ENCODE assay signal across 16 cellular contexts in the genomic region with DNA sequence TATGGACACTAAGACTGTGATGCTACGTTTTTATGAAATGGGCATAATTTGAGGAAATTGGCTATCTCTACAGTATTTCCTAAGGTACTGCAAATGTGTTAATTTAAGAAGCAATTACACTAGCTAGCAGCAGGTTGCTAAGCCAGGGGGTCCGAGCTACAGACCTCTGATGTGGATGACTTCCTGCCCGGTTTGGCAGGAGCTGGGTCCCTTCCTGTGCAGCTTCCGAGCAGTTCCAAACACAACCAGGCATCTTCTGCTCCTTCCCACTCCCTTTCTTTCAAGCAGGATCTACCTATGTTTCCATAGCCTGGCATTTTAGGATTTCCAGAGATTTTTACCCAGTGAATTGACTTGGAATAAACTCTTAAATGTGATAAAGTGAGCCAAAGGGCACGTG.
"Had no signal": no experiment of that assay in that cellular context is flagged by ENCODE, and none has a peak within 500 bp of the region (broad histone marks: within the 10 kb centered on the region; RNA-seq: fewer than 3 reads in every experiment).

No MANE protein-coding gene starts in this region.

- H3K27ac ChIP-seq: breast epithelium, esophagus muscularis mucosa, pancreas, skin epidermis had no signal

- H3K4me3 Mint-ChIP-seq: natural killer cell; stimulated activated effector memory CD8-positive, alpha-beta T cell treated with anti-CD3 and anti-CD28 coated beads, Interleukin-12 subunit alpha, Interleukin-12 subunit beta, amount 100 ng/mL, for 72 hours had no signal

- H3K4me3 ChIP-seq: pancreas, skin epidermis had no signal

- ATAC-seq: activated naive CD4-positive, alpha-beta T cell treated with anti-CD3 and anti-CD28 coated beads, Interleukin-2, amount 50 U/mL, for 72 hours; left lobe of liver; natural killer cell; pancreas; stimulated activated effector memory CD8-positive, alpha-beta T cell treated with anti-CD3 and anti-CD28 coated beads, Interleukin-12 subunit alpha, Interleukin-12 subunit beta, amount 100 ng/mL, for 72 hours had no signal

- H3K27ac Mint-ChIP-seq: activated naive CD4-positive, alpha-beta T cell treated with anti-CD3 and anti-CD28 coated beads, Interleukin-2, amount 50 U/mL, for 72 hours; natural killer cell; stimulated activated effector memory CD8-positive, alpha-beta T cell treated with anti-CD3 and anti-CD28 coated beads, Interleukin-12 subunit alpha, Interleukin-12 subunit beta, amount 100 ng/mL, for 72 hours had no signal

- H3K27me3 ChIP-seq: breast epithelium, esophagus muscularis mucosa, pancreas had no signal

- H3K36me3 Mint-ChIP-seq: activated naive CD4-positive, alpha-beta T cell treated with anti-CD3 and anti-CD28 coated beads, Interleukin-2, amount 50 U/mL, for 72 hours; natural killer cell; stimulated activated effector memory CD8-positive, alpha-beta T cell treated with anti-CD3 and anti-CD28 coated beads, Interleukin-12 subunit alpha, Interleukin-12 subunit beta, amount 100 ng/mL, for 72 hours had no signal

- H3K9me3 ChIP-seq: breast epithelium, esophagus muscularis mucosa, pancreas had no signal

- H3K9me3 Mint-ChIP-seq: activated naive CD4-positive, alpha-beta T cell treated with anti-CD3 and anti-CD28 coated beads, Interleukin-2, amount 50 U/mL, for 72 hours; natural killer cell; stimulated activated effector memory CD8-positive, alpha-beta T cell treated with anti-CD3 and anti-CD28 coated beads, Interleukin-12 subunit alpha, Interleukin-12 subunit beta, amount 100 ng/mL, for 72 hours had no signal

- H3K4me1 ChIP-seq: breast epithelium had no signal

- H3K4me1 Mint-ChIP-seq: natural killer cell; stimulated activated effector memory CD8-positive, alpha-beta T cell treated with anti-CD3 and anti-CD28 coated beads, Interleukin-12 subunit alpha, Interleukin-12 subunit beta, amount 100 ng/mL, for 72 hours had no signal

- H3K36me3 ChIP-seq: breast epithelium, esophagus muscularis mucosa, pancreas had no signal

- DNase-seq: activated CD4-positive, alpha-beta T cell treated with anti-CD3 and anti-CD28 coated beads, Interleukin-2, amount 50 U/mL, for 4 hours; activated CD4-positive, CD25-positive, alpha-beta regulatory T cell treated with anti-CD3 and anti-CD28 coated beads, Interleukin-2, amount 50 U/mL, for 72 hours; activated effector memory CD4-positive, alpha-beta T cell treated with Interleukin-2 at 50 U/mL for 16 hours; activated T-cell treated with anti-CD3 and anti-CD28 coated beads, Interleukin-2, amount 50 U/mL, for 1 hour; foreskin fibroblast; islet precursor cell; natural killer cell; pancreas; retina; trophoblast cell had no signal
